In the genomic region with DNA sequence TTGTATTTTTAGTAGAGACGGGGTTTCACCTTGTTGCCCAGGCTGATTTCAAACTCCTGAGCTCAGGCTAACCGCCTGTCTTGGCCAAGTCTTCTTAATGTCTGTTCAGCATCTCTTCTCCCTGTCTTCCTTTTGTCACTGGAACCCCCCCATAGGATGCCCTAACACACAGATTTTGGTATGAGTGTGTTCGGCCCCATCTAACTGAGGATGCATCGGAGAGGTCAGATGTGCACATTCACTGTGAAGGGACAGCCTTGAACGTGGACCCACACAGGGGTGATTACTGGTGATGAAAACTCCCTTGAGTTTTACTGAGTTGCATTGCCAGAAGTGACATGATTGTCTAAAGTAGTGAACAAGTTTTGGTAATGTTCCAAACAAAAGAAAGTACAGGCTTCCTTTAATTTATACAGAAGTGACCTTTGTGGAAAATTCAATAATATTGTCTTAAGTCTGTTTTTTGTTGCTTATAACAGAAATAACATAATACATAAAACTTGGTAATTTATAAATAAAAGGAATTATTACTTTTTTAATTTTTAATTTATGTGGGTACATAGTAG, we compare ENCODE assay signal across 32 cellular contexts.
"Had no signal": no experiment of that assay in that cellular context is flagged by ENCODE, and none has a peak within 500 bp of the region (broad histone marks: within the 10 kb centered on the region; RNA-seq: fewer than 3 reads in every experiment).

No MANE protein-coding gene starts in this region.

- H3K27ac Mint-ChIP-seq: activated CD4-positive, alpha-beta memory T cell treated with anti-CD3 and anti-CD28 coated beads, Interleukin-2, amount 10 ng/mL, durations not matched to agents 7 days and 5 days; activated CD8-positive, alpha-beta memory T cell treated with anti-CD3 and anti-CD28 coated beads, Interleukin-2, amount 10 ng/mL, durations not matched to agents 7 days and 5 days; activated naive CD4-positive, alpha-beta T cell treated with anti-CD3 and anti-CD28 coated beads, Interleukin-2, amount 10 ng/mL, durations not matched to agents 7 days and 5 days; activated naive CD8-positive, alpha-beta T cell; activated naive CD8-positive, alpha-beta T cell treated with anti-CD3 and anti-CD28 coated beads, Interleukin-2, amount 50 U/mL, for 24 hours; brain had no signal

- H3K36me3 Mint-ChIP-seq: activated CD8-positive, alpha-beta memory T cell treated with anti-CD3 and anti-CD28 coated beads, Interleukin-2, amount 10 ng/mL, durations not matched to agents 7 days and 5 days; activated naive CD4-positive, alpha-beta T cell treated with anti-CD3 and anti-CD28 coated beads, Interleukin-2, amount 10 ng/mL, durations not matched to agents 7 days and 5 days; activated naive CD8-positive, alpha-beta T cell; brain had no signal

- H3K27me3 Mint-ChIP-seq: activated CD4-positive, alpha-beta memory T cell treated with anti-CD3 and anti-CD28 coated beads, Interleukin-2, amount 10 ng/mL, durations not matched to agents 7 days and 5 days; activated CD8-positive, alpha-beta memory T cell treated with anti-CD3 and anti-CD28 coated beads, Interleukin-2, amount 10 ng/mL, durations not matched to agents 7 days and 5 days; activated naive CD8-positive, alpha-beta T cell; activated naive CD8-positive, alpha-beta T cell treated with anti-CD3 and anti-CD28 coated beads, Interleukin-2, amount 50 U/mL, for 24 hours had no signal

- H3K9ac ChIP-seq: KMS-11 had no signal

- H3K4me3 Mint-ChIP-seq: activated CD4-positive, alpha-beta memory T cell treated with anti-CD3 and anti-CD28 coated beads, Interleukin-2, amount 10 ng/mL, durations not matched to agents 7 days and 5 days; activated CD8-positive, alpha-beta memory T cell treated with anti-CD3 and anti-CD28 coated beads, Interleukin-2, amount 10 ng/mL, durations not matched to agents 7 days and 5 days; activated naive CD4-positive, alpha-beta T cell treated with anti-CD3 and anti-CD28 coated beads, Interleukin-2, amount 10 ng/mL, durations not matched to agents 7 days and 5 days; activated naive CD8-positive, alpha-beta T cell; activated naive CD8-positive, alpha-beta T cell treated with anti-CD3 and anti-CD28 coated beads, Interleukin-2, amount 50 U/mL, for 24 hours; brain had no signal

- H3K36me3 ChIP-seq: WERI-Rb-1 had no signal

- H3K4me2 ChIP-seq: KMS-11 had no signal

- H3K9me3 Mint-ChIP-seq: activated CD4-positive, alpha-beta memory T cell treated with anti-CD3 and anti-CD28 coated beads, Interleukin-2, amount 10 ng/mL, durations not matched to agents 7 days and 5 days; activated naive CD4-positive, alpha-beta T cell treated with anti-CD3 and anti-CD28 coated beads, Interleukin-2, amount 10 ng/mL, durations not matched to agents 7 days and 5 days; activated naive CD8-positive, alpha-beta T cell treated with anti-CD3 and anti-CD28 coated beads, Interleukin-2, amount 50 U/mL, for 24 hours had no signal

- DNase-seq: activated CD4-positive, alpha-beta memory T cell treated with anti-CD3 and anti-CD28 coated beads, Interleukin-2, amount 10 ng/mL, durations not matched to agents 7 days and 5 days; activated CD4-positive, alpha-beta T cell treated with anti-CD3 and anti-CD28 coated beads for 1 hour; activated CD4-positive, alpha-beta T cell treated with anti-CD3 and anti-CD28 coated beads for 48 hours; activated CD4-positive, CD25-positive, alpha-beta regulatory T cell; activated CD8-positive, alpha-beta memory T cell treated with anti-CD3 and anti-CD28 coated beads for 24 hours; activated CD8-positive, alpha-beta memory T cell treated with anti-CD3 and anti-CD28 coated beads, Interleukin-2, amount 10 ng/mL, durations not matched to agents 7 days and 5 days; activated CD8-positive, alpha-beta memory T cell treated with anti-CD3 and anti-CD28 coated beads, Interleukin-2, amount 50 U/mL, for 48 hours; activated effector memory CD4-positive, alpha-beta T cell treated with Interleukin-2 at 50 U/mL for 16 hours; activated naive CD4-positive, alpha-beta T cell treated with anti-CD3 and anti-CD28 coated beads, Interleukin-2, amount 10 ng/mL, durations not matched to agents 7 days and 5 days; activated naive CD8-positive, alpha-beta T cell treated with anti-CD3 and anti-CD28 coated beads, Interleukin-2, amount 50 U/mL, for 24 hours; activated T-cell treated with anti-CD3 and anti-CD28 coated beads, Interleukin-2, amount 50 U/mL, for 48 hours; anterior cingulate cortex; central memory CD4-positive, alpha-beta T cell; NCI-H1092 treated with DMSO at 0.1 percent for 48 hours; NCI-H1417; NCI-H187 treated with DMSO at 0.1 percent for 48 hours; NCI-H2081 treated with DMSO at 0.1 percent for 48 hours; NCI-H345; NCI-H524 treated with DMSO at 0.1 percent for 48 hours; NCI-H748 treated with DMSO at 0.1 percent for 48 hours; NK-92 treated with Interleukin-12 subunit alpha and Interleukin-12 subunit beta, amount 100 ng/mL, for 24 hours; OCI-M1; Right ventricle myocardium superior; SW 1271; T-helper 1 cell; T-helper 2 cell; T-helper 9 cell; WERI-Rb-1 had no signal

- H3K27ac ChIP-seq: KMS-11, WERI-Rb-1 had no signal

- ATAC-seq: activated CD8-positive, alpha-beta memory T cell treated with anti-CD3 and anti-CD28 coated beads, Interleukin-2, amount 10 ng/mL, durations not matched to agents 7 days and 5 days; activated naive CD8-positive, alpha-beta T cell treated with anti-CD3 and anti-CD28 coated beads, Interleukin-2, amount 50 U/mL, for 24 hours had no signal

- FAIRE-seq: bronchial epithelial cell had no signal
